In the genomic region with DNA sequence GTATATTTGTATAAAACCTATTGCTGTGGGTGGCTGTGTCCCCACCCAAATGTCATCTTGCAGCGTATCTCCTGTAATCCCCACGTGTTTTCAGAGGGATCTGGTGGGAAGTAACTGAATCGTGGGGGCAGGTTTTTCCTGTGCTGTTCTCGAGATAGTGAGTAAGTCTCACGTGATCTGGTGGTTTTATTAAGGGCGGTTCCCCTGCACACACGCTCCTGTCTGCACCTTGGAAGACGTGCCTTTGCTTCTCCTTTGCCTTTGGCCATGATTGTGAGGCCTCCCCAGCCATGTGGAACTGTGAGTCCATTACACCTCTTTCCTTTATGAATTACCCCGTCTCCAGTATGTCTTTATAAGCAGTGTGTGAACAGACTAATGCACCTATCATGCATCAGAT, we compare ENCODE assay signal across 13 cellular contexts.
DNase-seq lines count a peak whose midpoint lies in the region.
"Had no signal": no experiment of that assay in that cellular context is flagged by ENCODE, and none has a peak within 500 bp of the region (broad histone marks: within the 10 kb centered on the region; RNA-seq: fewer than 3 reads in every experiment).

No MANE protein-coding gene starts in this region.

- DNase-seq in HT1080 (ENCODE audit: low read depth): peak; percentile 29
- DNase-seq in OCI-M1 (lab: John Stamatoyannopoulos, UW): peak; percentile 1
- DNase-seq in islet precursor cell: peak; percentile 28
- DNase-seq in activated naive CD4-positive, alpha-beta T cell treated with anti-CD3 and anti-CD28 coated beads, Interleukin-2, amount 50 U/mL, for 16 hours: no peak
- DNase-seq in activated CD8-positive, alpha-beta memory T cell treated with anti-CD3 and anti-CD28 coated beads for 24 hours: no peak
- DNase-seq in AML-193 (lab: John Stamatoyannopoulos, UW): no peak
- DNase-seq: Caco-2; CD4-positive, CD25-positive, alpha-beta regulatory T cell; DMS153; DND-41; GM23248; H7; HCEC 1CT had no signal

Comparison
In these comparisons a context has a peak if more than half of its experiments do, and no peak if none do; other contexts are left out.
1. DNase-seq: peak in HT1080 (single experiment), OCI-M1 (single experiment) and islet precursor cell (single experiment); none in activated naive CD4-positive, alpha-beta T cell treated with anti-CD3 and anti-CD28 coated beads, Interleukin-2, amount 50 U/mL, for 16 hours (single experiment), activated CD8-positive, alpha-beta memory T cell treated with anti-CD3 and anti-CD28 coated beads for 24 hours (single experiment) and AML-193 (0 of 2).